9 cellular contexts compared by ENCODE assay signal in the genomic region with DNA sequence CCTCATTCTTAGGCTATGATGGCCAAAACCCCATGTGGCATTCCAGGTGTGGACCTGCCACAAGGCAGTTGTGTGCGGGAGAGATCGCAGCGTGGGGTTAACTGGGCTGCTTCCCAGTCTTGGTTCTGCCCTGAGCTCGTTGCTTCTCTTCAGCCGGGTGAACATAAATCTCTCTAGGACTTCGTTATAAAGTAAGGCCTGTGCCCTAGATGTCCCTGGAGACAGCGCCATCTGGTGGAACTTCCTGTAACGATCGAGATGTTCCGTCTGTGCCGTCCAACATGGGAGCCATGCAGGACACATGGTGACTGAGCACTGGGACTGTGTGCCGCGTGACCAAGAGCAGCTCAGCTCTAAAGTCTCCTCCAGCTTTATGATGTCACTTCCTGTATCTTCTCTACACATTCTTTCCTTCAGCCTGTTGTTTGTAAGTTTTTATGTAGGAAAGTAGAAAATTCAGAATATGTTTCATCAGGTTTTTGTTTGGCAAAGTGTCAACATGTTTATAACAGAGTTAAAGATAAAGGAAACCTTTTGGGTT. TPM values are rescaled to one million over a fixed set of nuclear protein-coding genes. Genes with fewer than 3 reads are reported as not detected.
A peak's percentile ranks its signal among the peaks of the same experiment; 100 is the strongest.
DNase-seq lines count a peak whose midpoint lies in the region; ATAC-seq, FAIRE-seq and TF ChIP-seq lines count a peak whose summit lies in the region.
"Had no signal": no experiment of that assay in that cellular context is flagged by ENCODE, and none has a peak within 500 bp of the region (broad histone marks: within the 10 kb centered on the region; RNA-seq: fewer than 3 reads in every experiment).

No MANE protein-coding gene starts in this region.

- H3K18ac ChIP-seq in H1 (ENCODE audit: extremely low read depth, low read length): no peak overlapping the region

- intact Hi-C loops in CD8-positive, alpha-beta T cell (cut with DNase I, micrococcal nuclease): loop anchor here (5.0 to 10.0 kb wide), 2 partner anchors 566 to 1288 kb away; no protein-coding TSS in a partner anchor

- H4K8ac ChIP-seq in H1 (ENCODE audit: extremely low read depth, insufficient read depth, low read length): no peak overlapping the region

- H3K27me3 ChIP-seq in CD8-positive, alpha-beta T cell (ENCODE audit: insufficient read depth, low read length): no peaks in the 10 kb centered on the region
- no peaks in the 10 kb centered on the region; a peak in 2 of 7 replicates for H3K27me3 ChIP-seq in H1 (replicated peaks in 1 of 4; ENCODE audit: control insufficient read depth in 3 of 4, extremely low read depth in 1 of 4, insufficient read depth in 3 of 4, low read length in 3 of 4)

- TF ChIP-seq EP300 in H1 (IDR thresholded peaks at IDR 0.05; ENCODE audit: borderline replicate concordance in 1 of 2, low read depth in 2 of 2, low read length in 2 of 2): no peak

- WGBS in H1 (ENCODE audit: extremely low coverage in 1 of 2, insufficient coverage in 1 of 2, insufficient read length in 1 of 2, insufficient replicate concordance in 2 of 2, low coverage in 1 of 2, low lambda C conversion rate in 2 of 2, missing lambda C conversion rate in 1 of 2), 2 experiments: 24% methylated on average over 13 of the region's 13 CpGs; no CpG with 5 or more reads in 1 of the 2 experiments

- 0 out of 2 replicates have a peak overlapping the region, but pooled peaks have one; percentile 6 for H2AFZ ChIP-seq in H1 (ENCODE audit: low read length)

- peak; percentile 89 for FAIRE-seq in H1 (lab: Jason Lieb, UNC)
- FAIRE-seq: colon had no signal

- H2BK5ac ChIP-seq in H1 (ENCODE audit: low read depth, low read length): no peak overlapping the region

- no peaks in the 10 kb centered on the region for H3K36me3 ChIP-seq in CD8-positive, alpha-beta T cell (ENCODE audit: insufficient read depth, low read length)
- H3K36me3 ChIP-seq in H1 (ENCODE audit: control insufficient read depth in 2 of 4, insufficient read depth in 4 of 4, low read length in 3 of 4): no peaks in the 10 kb centered on the region

- no peak overlapping the region for H4K5ac ChIP-seq in H1 (ENCODE audit: insufficient read length, low read depth, low read length)

- peak; percentile 84 for ATAC-seq in CD8-positive, alpha-beta T cell
- ATAC-seq in GM19438 (IDR thresholded peaks at IDR 0.05; ENCODE audit: low read depth, unreplicated experiment) (peak; percentile 84), HG03565 (IDR thresholded peaks at IDR 0.05; ENCODE audit: unreplicated experiment) (peak; percentile 84)
- peak; percentile 94 for ATAC-seq in activated CD8-positive, alpha-beta T cell treated with anti-CD3 and anti-CD28 coated beads, Interleukin-2, amount 10 ng/mL, durations not matched to agents 7 days and 5 days
- ATAC-seq in stimulated activated effector memory CD8-positive, alpha-beta T cell treated with anti-CD3 and anti-CD28 coated beads, Interleukin-12 subunit alpha, Interleukin-12 subunit beta, amount 100 ng/mL, for 72 hours: peak; percentile 97

- H3K4me1 Mint-ChIP-seq in CD8-positive, alpha-beta T cell (ENCODE audit: low read depth): peaks cover 15% of the 10 kb centered on the region
- peaks cover 16% of the 10 kb centered on the region for H3K4me1 Mint-ChIP-seq in activated CD8-positive, alpha-beta T cell treated with anti-CD3 and anti-CD28 coated beads, Interleukin-2, amount 10 ng/mL, durations not matched to agents 7 days and 5 days (ENCODE audit: low read depth)
- peaks cover 15% of the 10 kb centered on the region for H3K4me1 Mint-ChIP-seq in stimulated activated effector memory CD8-positive, alpha-beta T cell treated with anti-CD3 and anti-CD28 coated beads, Interleukin-12 subunit alpha, Interleukin-12 subunit beta, amount 100 ng/mL, for 72 hours

- H3K4me1 ChIP-seq in CD8-positive, alpha-beta T cell (ENCODE audit: insufficient read depth, low read length): no peaks in the 10 kb centered on the region
- peaks cover 2 to 7% (median 5%) of the 10 kb centered on the region in 4 experiments; a peak in 5 of 7 replicates for H3K4me1 ChIP-seq in H1 (replicated peaks in 1 of 4; ENCODE audit: control insufficient read depth in 3 of 4, insufficient read depth in 4 of 4, low read length in 3 of 4)

- H3K56ac ChIP-seq in H1 (replicated peaks; ENCODE audit: insufficient read length, low read depth, low read length): no peak overlapping the region

- no peak overlapping the region for H3K4ac ChIP-seq in H1 (replicated peaks; ENCODE audit: insufficient read length, low read depth, low read length)

- CTCF ChIA-PET in CD8-positive, alpha-beta T cell (lab: Charles Lee): interaction anchor here (0.6 to 1.9 kb wide), 6 partner anchors 10 to 283 kb away, joined by 3 to 9 read pairs (median 4); no protein-coding TSS in a partner anchor
- CTCF ChIA-PET in activated CD8-positive, alpha-beta T cell treated with anti-CD3 and anti-CD28 coated beads, Interleukin-2, amount 10 ng/mL, durations not matched to agents 7 days and 5 days (lab: Charles Lee): interaction anchor here (0.7 to 2.6 kb wide), 16 partner anchors 9 to 259 kb away, joined by 3 to 17 read pairs (median 4); a partner anchor contains a TSS
- CTCF ChIA-PET in H1 (lab: Charles Lee; ENCODE audit: partially characterized antibody): interaction anchor here (0.6 to 3.4 kb wide), 47 partner anchors 8 to 893 kb away, joined by 3 to 20 read pairs (median 3); a partner anchor contains a TSS

- H3K4me3 ChIP-seq in CD8-positive, alpha-beta T cell (ENCODE audit: low read depth, low read length): no peak overlapping the region
- no peak overlapping the region for H3K4me3 ChIP-seq in H1 (ENCODE audit: extremely low read depth in 1 of 4, insufficient read depth in 2 of 4, low read depth in 3 of 4, low read length in 4 of 4)

- H3K14ac ChIP-seq in H1 (ENCODE audit: insufficient read length): no peak overlapping the region

- H3K27me3 Mint-ChIP-seq in CD8-positive, alpha-beta T cell (ENCODE audit: low read depth): no peaks in the 10 kb centered on the region
- H3K27me3 Mint-ChIP-seq in activated CD8-positive, alpha-beta T cell treated with anti-CD3 and anti-CD28 coated beads, Interleukin-2, amount 10 ng/mL, durations not matched to agents 7 days and 5 days (ENCODE audit: low read depth): peaks cover 3% of the 10 kb centered on the region

- H2BK15ac ChIP-seq in H1 (ENCODE audit: low read length): 0 out of 2 replicates have a peak overlapping the region, but pooled peaks have one; percentile 40

- no peak overlapping the region for H3K9ac ChIP-seq in H1 (replicated peaks in 1 of 4; ENCODE audit: extremely low read depth in 1 of 4, low read depth in 3 of 4, low read length in 3 of 4)

- no peak overlapping the region for H3K23ac ChIP-seq in H1 (ENCODE audit: insufficient read length)

- peak; percentile 44 to 76 (median 66) for DNase-seq in CD8-positive, alpha-beta T cell
- DNase-seq in NCI-H82 (lab: John Stamatoyannopoulos, UW) (peak; percentile 95), H1 (ENCODE audit: low read depth in 1 of 2, low spot score in 2 of 2) (peak; percentile 87 to 95), myocyte (ENCODE audit: low read depth) (peak; percentile 76)
- peak; percentile 84 for DNase-seq in activated CD8-positive, alpha-beta T cell treated with anti-CD3 and anti-CD28 coated beads, Interleukin-2, amount 10 ng/mL, durations not matched to agents 7 days and 5 days
- peak; percentile 62 to 88 for DNase-seq in stimulated activated effector memory CD8-positive, alpha-beta T cell treated with anti-CD3 and anti-CD28 coated beads, Interleukin-12 subunit alpha, Interleukin-12 subunit beta, amount 100 ng/mL, for 72 hours (ENCODE audit: low spot score in 2 of 2)

- H3K27ac ChIP-seq in CD8-positive, alpha-beta T cell (ENCODE audit: low read depth, low read length): no peak overlapping the region
- H3K27ac ChIP-seq in H1 (ENCODE audit: low read depth, low read length): no peak overlapping the region

- no peaks in the 10 kb centered on the region for H4K20me1 ChIP-seq in H1 (replicated peaks in 1 of 2; ENCODE audit: control insufficient read depth in 1 of 2, insufficient read depth in 2 of 2, low read length in 2 of 2)

- no peaks in the 10 kb centered on the region for H3K9me3 ChIP-seq in CD8-positive, alpha-beta T cell (ENCODE audit: low read length)
- no peaks in the 10 kb centered on the region for H3K9me3 ChIP-seq in H1 (ENCODE audit: insufficient read depth in 2 of 2, low read depth in 1 of 2, low read length in 1 of 2)

- TF ChIP-seq POLR2A in H1 (IDR thresholded peaks at IDR 0.05; ENCODE audit: control extremely low read depth in 1 of 2, low read depth in 2 of 2, low read length in 2 of 2): no peak

- peaks cover 3% of the 10 kb centered on the region; the same call in 1 of the 2 replicates for H3K23me2 ChIP-seq in H1 (ENCODE audit: low read depth, low read length)

- H3K79me2 ChIP-seq in H1 (ENCODE audit: control insufficient read depth in 1 of 2, insufficient read depth in 2 of 2, low read length in 2 of 2): no peaks in the 10 kb centered on the region

- H2BK120ac ChIP-seq in H1 (replicated peaks; ENCODE audit: low read depth, low read length): no peak overlapping the region

- H3K4me2 ChIP-seq in H1 (ENCODE audit: insufficient read depth in 1 of 2, low read depth in 2 of 2, low read length in 2 of 2): no peak overlapping the region

- H3K9me3 Mint-ChIP-seq in CD8-positive, alpha-beta T cell: no peaks in the 10 kb centered on the region
- H3K9me3 Mint-ChIP-seq in activated CD8-positive, alpha-beta T cell treated with anti-CD3 and anti-CD28 coated beads, Interleukin-2, amount 10 ng/mL, durations not matched to agents 7 days and 5 days (ENCODE audit: insufficient read depth): no peaks in the 10 kb centered on the region
- no peaks in the 10 kb centered on the region for H3K9me3 Mint-ChIP-seq in stimulated activated effector memory CD8-positive, alpha-beta T cell treated with anti-CD3 and anti-CD28 coated beads, Interleukin-12 subunit alpha, Interleukin-12 subunit beta, amount 100 ng/mL, for 72 hours

- H2AK5ac ChIP-seq in H1 (ENCODE audit: low read depth, low read length): 0 out of 2 replicates have a peak overlapping the region, but pooled peaks have one; percentile 5

- peak; percentile 65 for TF ChIP-seq CTCF in CD8-positive, alpha-beta T cell (IDR thresholded peaks at IDR 0.05)
- TF ChIP-seq CTCF in H1 (IDR thresholded peaks at IDR 0.05; ENCODE audit: control extremely low read depth in 1 of 3, insufficient read depth in 1 of 3, low read depth in 1 of 3, low read length in 3 of 3): peak; percentile 81 to 95 (median 85)

- TF ChIP-seq RAD21 in H1 (IDR thresholded peaks at IDR 0.05 in 1 of 2, conservative IDR thresholded peaks at IDR 0.05 in 1 of 2; ENCODE audit: low read depth in 2 of 2, low read length in 2 of 2): peak; percentile 87 to 95

- H4K91ac ChIP-seq in H1 (replicated peaks; ENCODE audit: insufficient read length, low read length): peak overlapping the region; percentile 29

- 0 out of 2 replicates have a peak overlapping the region, but pooled peaks have one; percentile 51 for H2BK12ac ChIP-seq in H1 (ENCODE audit: low read depth, low read length)

- H3K27ac Mint-ChIP-seq in CD8-positive, alpha-beta T cell: no peak overlapping the region
- H3K27ac Mint-ChIP-seq in activated CD8-positive, alpha-beta T cell treated with anti-CD3 and anti-CD28 coated beads, Interleukin-2, amount 10 ng/mL, durations not matched to agents 7 days and 5 days: no peak overlapping the region
- peak overlapping the region; percentile 72 for H3K27ac Mint-ChIP-seq in stimulated activated effector memory CD8-positive, alpha-beta T cell treated with anti-CD3 and anti-CD28 coated beads, Interleukin-12 subunit alpha, Interleukin-12 subunit beta, amount 100 ng/mL, for 72 hours

- no peaks in the 10 kb centered on the region for H3K36me3 Mint-ChIP-seq in CD8-positive, alpha-beta T cell
- H3K36me3 Mint-ChIP-seq in activated CD8-positive, alpha-beta T cell treated with anti-CD3 and anti-CD28 coated beads, Interleukin-2, amount 10 ng/mL, durations not matched to agents 7 days and 5 days (ENCODE audit: low read depth): no peaks in the 10 kb centered on the region
- H3K36me3 Mint-ChIP-seq in stimulated activated effector memory CD8-positive, alpha-beta T cell treated with anti-CD3 and anti-CD28 coated beads, Interleukin-12 subunit alpha, Interleukin-12 subunit beta, amount 100 ng/mL, for 72 hours: no peaks in the 10 kb centered on the region

- no peak overlapping the region for H3K4me3 Mint-ChIP-seq in CD8-positive, alpha-beta T cell
- H3K4me3 Mint-ChIP-seq in activated CD8-positive, alpha-beta T cell treated with anti-CD3 and anti-CD28 coated beads, Interleukin-2, amount 10 ng/mL, durations not matched to agents 7 days and 5 days: no peak overlapping the region
- H3K4me3 Mint-ChIP-seq in stimulated activated effector memory CD8-positive, alpha-beta T cell treated with anti-CD3 and anti-CD28 coated beads, Interleukin-12 subunit alpha, Interleukin-12 subunit beta, amount 100 ng/mL, for 72 hours: no peak overlapping the region

- H3K79me1 ChIP-seq in H1 (ENCODE audit: low read depth, low read length): no peaks in the 10 kb centered on the region

- H2BK20ac ChIP-seq in H1 (ENCODE audit: low read length): peak overlapping the region; percentile 73; the same call in 1 of the 2 replicates

- POLR2A ChIA-PET in CD8-positive, alpha-beta T cell (lab: Charles Lee): no interaction called here
- POLR2A ChIA-PET in activated CD8-positive, alpha-beta T cell treated with anti-CD3 and anti-CD28 coated beads, Interleukin-2, amount 10 ng/mL, durations not matched to agents 7 days and 5 days (lab: Charles Lee): no interaction called here
- POLR2A ChIA-PET in H1 (lab: Charles Lee; ENCODE audit: partially characterized antibody): interaction anchor here (1.5 kb wide), 1 partner anchor 258 kb away, joined by 6 read pairs; no protein-coding TSS in a partner anchor

RNA-seq across cellular contexts. Expression of a gene that starts 26.8 kb away (rescaled TPM):
- 1 to 10 TPM in 1 of 2 experiments, under 1 TPM in 1; 0.94 to 1.2 TPM for total RNA-seq in CD8-positive, alpha-beta T cell
- total RNA-seq in activated CD8-positive, alpha-beta T cell treated with anti-CD3 and anti-CD28 coated beads, Interleukin-2, amount 10 ng/mL, durations not matched to agents 7 days and 5 days: 1 to 10 TPM; 5.0 to 6.3 TPM
- total RNA-seq in H1 (2021; fragmentation: NEBNext Ultra II Directional; extraction: Animal tissue kit (Norgen Biotek cat#: 25700)): 15.7 and 17.1 TPM in 2 replicates
- 5.1 and 7.0 TPM in 2 replicates for polyA plus RNA-seq in H1 (2011; rRNA removed)
- 8.8 TPM for polyA plus RNA-seq in H1 (2011; cell fraction: cytosol; rRNA removed)
- polyA plus RNA-seq in H1 (2011; cell fraction: nucleus; rRNA removed): 3.6 TPM
- polyA plus RNA-seq in H1 (2012, experiment 1 of 2): 10.1 to 15.2 TPM (median 10.3 TPM) in 4 replicates
- polyA plus RNA-seq in H1 (2012, experiment 2 of 2): 7.5 TPM
- polyA plus RNA-seq in H1 (2013, experiment 1 of 2): 10.9 TPM
- 12.1 TPM for polyA plus RNA-seq in H1 (2013, experiment 2 of 2)
- polyA minus RNA-seq in H1 (2011; rRNA and poly(A)+ RNA removed): 3.3 and 4.9 TPM in 2 replicates
- 4.3 TPM for polyA minus RNA-seq in H1 (2011; cell fraction: cytosol; rRNA and poly(A)+ RNA removed)
- polyA minus RNA-seq in H1 (2011; cell fraction: nucleus; rRNA and poly(A)+ RNA removed): 4.4 TPM
- total RNA-seq in myocyte: 17.1 and 36.7 TPM in 2 replicates
- polyA plus RNA-seq in myocyte (2012): 5.6 TPM

RNA-seq across cellular contexts. Expression of a gene that starts 54.5 kb away (rescaled TPM):
- total RNA-seq in CD8-positive, alpha-beta T cell: not detected
- total RNA-seq in activated CD8-positive, alpha-beta T cell treated with anti-CD3 and anti-CD28 coated beads, Interleukin-2, amount 10 ng/mL, durations not matched to agents 7 days and 5 days: under 1 TPM; 0.05 to 0.11 TPM
- total RNA-seq in H1 (2021; fragmentation: NEBNext Ultra II Directional; extraction: Animal tissue kit (Norgen Biotek cat#: 25700)): 0.09 TPM in 1 of 2 replicates, not detected in the other
- 0.03 and 0.06 TPM in 2 replicates for polyA plus RNA-seq in H1 (2011; rRNA removed)
- polyA plus RNA-seq in H1 (2011; cell fraction: cytosol; rRNA removed): 0.06 TPM
- polyA plus RNA-seq in H1 (2011; cell fraction: nucleus; rRNA removed): 0.06 TPM
- 0.09 to 0.19 TPM (median 0.12 TPM) in 4 replicates for polyA plus RNA-seq in H1 (2012, experiment 1 of 2)
- polyA plus RNA-seq in H1 (2012, experiment 2 of 2): 0.04 TPM
- polyA plus RNA-seq in H1 (2013, experiment 1 of 2): 0.04 TPM
- 0.06 TPM for polyA plus RNA-seq in H1 (2013, experiment 2 of 2)
- polyA minus RNA-seq in H1 (2011; rRNA and poly(A)+ RNA removed): 0.07 TPM in 1 of 2 replicates, not detected in the other
- polyA minus RNA-seq in H1 (2011; cell fraction: cytosol; rRNA and poly(A)+ RNA removed): not detected
- not detected for polyA minus RNA-seq in H1 (2011; cell fraction: nucleus; rRNA and poly(A)+ RNA removed)
- 0.31 and 1.0 TPM in 2 replicates for total RNA-seq in myocyte
- 0.58 TPM for polyA plus RNA-seq in myocyte (2012)
